In genomic region chr5:39226100-39226451, GRCh38 we compare ENCODE assay signal across 32 cellular contexts. TPM values are rescaled to one million over a fixed set of nuclear protein-coding genes. Genes with fewer than 3 reads are reported as not detected.
A peak's percentile ranks its signal among the peaks of the same experiment; 100 is the strongest.
DNase-seq lines count a peak whose midpoint lies in the region; ATAC-seq and TF ChIP-seq lines count a peak whose summit lies in the region.
"Had no signal": no experiment of that assay in that cellular context is flagged by ENCODE, and none has a peak within 500 bp of the region (broad histone marks: within the 10 kb centered on the region; RNA-seq: fewer than 3 reads in every experiment).

No MANE protein-coding gene starts in this region.

- CTCF ChIA-PET in activated CD8-positive, alpha-beta memory T cell treated with anti-CD3 and anti-CD28 coated beads, Interleukin-2, amount 10 ng/mL, durations not matched to agents 7 days and 5 days (lab: Charles Lee), result interaction anchor here (1.0 to 10.9 kb wide), 3 partner anchors 8 to 60 kb away, joined by 4 to 181 read pairs (median 6); no protein-coding TSS in a partner anchor

- TF ChIP-seq CTCF in neutrophil (IDR thresholded peaks at IDR 0.05), result no peak

- H3K27ac ChIP-seq in neutrophil, result peak overlapping the region; percentile 97
- H3K27ac ChIP-seq: A549, KMS-11, right lobe of liver, thyroid gland had no signal

- no peaks in the 10 kb centered on the region for H3K27me3 ChIP-seq in neutrophil
- H3K27me3 ChIP-seq: right lobe of liver, spleen, thyroid gland had no signal

- H3K36me3 ChIP-seq in neutrophil, result no peaks in the 10 kb centered on the region
- H3K36me3 ChIP-seq: right lobe of liver, spleen, thyroid gland had no signal

- no peaks in the 10 kb centered on the region for H3K9me3 ChIP-seq in neutrophil
- H3K9me3 ChIP-seq: A549, right lobe of liver, spleen, thyroid gland had no signal

- peak overlapping the region; percentile 44 to 61 for H3K4me3 Mint-ChIP-seq in activated T-cell treated with anti-CD3 and anti-CD28 coated beads, Interleukin-2, amount 50 U/mL, for 72 hours
- H3K4me3 Mint-ChIP-seq in activated T-cell treated with anti-CD3 and anti-CD28 coated beads, Interleukin-2, amount 50 U/mL, for 24 hours, result no peak overlapping the region
- H3K4me3 Mint-ChIP-seq in dendritic cell treated with granulocyte-macrophage colony-stimulating factor and Interleukin-4, amounts not matched to agents 40 ng/mL and 50 ng/mL, for 4 days, result no peak overlapping the region
- H3K4me3 Mint-ChIP-seq in activated CD8-positive, alpha-beta memory T cell treated with anti-CD3 and anti-CD28 coated beads, Interleukin-2, amount 10 ng/mL, durations not matched to agents 7 days and 5 days, result no peak overlapping the region
- H3K4me3 Mint-ChIP-seq: brain had no signal

- peaks cover 69 to 71% of the 10 kb centered on the region in 2 experiments for H3K4me1 ChIP-seq in neutrophil (ENCODE audit: control insufficient read depth in 1 of 2, insufficient read depth in 1 of 2, low read depth in 1 of 2, low read length in 1 of 2)
- H3K4me1 ChIP-seq: right lobe of liver, thyroid gland had no signal

- H3K9me3 Mint-ChIP-seq in activated T-cell treated with anti-CD3 and anti-CD28 coated beads, Interleukin-2, amount 50 U/mL, for 72 hours, result no peaks in the 10 kb centered on the region
- no peaks in the 10 kb centered on the region for H3K9me3 Mint-ChIP-seq in activated T-cell treated with anti-CD3 and anti-CD28 coated beads, Interleukin-2, amount 50 U/mL, for 24 hours
- H3K9me3 Mint-ChIP-seq in dendritic cell treated with granulocyte-macrophage colony-stimulating factor and Interleukin-4, amounts not matched to agents 40 ng/mL and 50 ng/mL, for 4 days, result no peaks in the 10 kb centered on the region
- H3K9me3 Mint-ChIP-seq in activated CD8-positive, alpha-beta memory T cell treated with anti-CD3 and anti-CD28 coated beads, Interleukin-2, amount 10 ng/mL, durations not matched to agents 7 days and 5 days (ENCODE audit: low read depth), result no peaks in the 10 kb centered on the region
- H3K9me3 Mint-ChIP-seq: brain had no signal

- H3K27ac Mint-ChIP-seq in activated T-cell treated with anti-CD3 and anti-CD28 coated beads, Interleukin-2, amount 50 U/mL, for 72 hours, result peak overlapping the region; percentile 1
- no peak overlapping the region for H3K27ac Mint-ChIP-seq in activated T-cell treated with anti-CD3 and anti-CD28 coated beads, Interleukin-2, amount 50 U/mL, for 24 hours
- H3K27ac Mint-ChIP-seq in dendritic cell treated with granulocyte-macrophage colony-stimulating factor and Interleukin-4, amounts not matched to agents 40 ng/mL and 50 ng/mL, for 4 days, result peak overlapping the region; percentile 7
- H3K27ac Mint-ChIP-seq in activated CD8-positive, alpha-beta memory T cell treated with anti-CD3 and anti-CD28 coated beads, Interleukin-2, amount 10 ng/mL, durations not matched to agents 7 days and 5 days, result no peak overlapping the region
- H3K27ac Mint-ChIP-seq: brain had no signal

- H3K4me3 ChIP-seq in neutrophil (ENCODE audit: low read depth in 1 of 2, low read length in 1 of 2), result peak overlapping the region in 1 of 2 experiments; percentile 8
- H3K4me3 ChIP-seq: A549, GM12878, right lobe of liver, spleen, thyroid gland had no signal

- H3K27me3 Mint-ChIP-seq in activated T-cell treated with anti-CD3 and anti-CD28 coated beads, Interleukin-2, amount 50 U/mL, for 72 hours (ENCODE audit: low read depth), result no peaks in the 10 kb centered on the region
- H3K27me3 Mint-ChIP-seq in activated T-cell treated with anti-CD3 and anti-CD28 coated beads, Interleukin-2, amount 50 U/mL, for 24 hours, result no peaks in the 10 kb centered on the region
- H3K27me3 Mint-ChIP-seq in dendritic cell treated with granulocyte-macrophage colony-stimulating factor and Interleukin-4, amounts not matched to agents 40 ng/mL and 50 ng/mL, for 4 days, result no peaks in the 10 kb centered on the region
- no peaks in the 10 kb centered on the region for H3K27me3 Mint-ChIP-seq in activated CD8-positive, alpha-beta memory T cell treated with anti-CD3 and anti-CD28 coated beads, Interleukin-2, amount 10 ng/mL, durations not matched to agents 7 days and 5 days
- H3K27me3 Mint-ChIP-seq: brain had no signal

- peaks cover 45% of the 10 kb centered on the region for H3K4me1 Mint-ChIP-seq in activated T-cell treated with anti-CD3 and anti-CD28 coated beads, Interleukin-2, amount 50 U/mL, for 72 hours (ENCODE audit: low read depth)
- peaks cover 43% of the 10 kb centered on the region for H3K4me1 Mint-ChIP-seq in activated T-cell treated with anti-CD3 and anti-CD28 coated beads, Interleukin-2, amount 50 U/mL, for 24 hours (ENCODE audit: low read depth)
- H3K4me1 Mint-ChIP-seq in dendritic cell treated with granulocyte-macrophage colony-stimulating factor and Interleukin-4, amounts not matched to agents 40 ng/mL and 50 ng/mL, for 4 days (ENCODE audit: low read depth), result peaks cover 49% of the 10 kb centered on the region
- H3K4me1 Mint-ChIP-seq in activated CD8-positive, alpha-beta memory T cell treated with anti-CD3 and anti-CD28 coated beads, Interleukin-2, amount 10 ng/mL, durations not matched to agents 7 days and 5 days, result peaks cover under 1% of the 10 kb centered on the region
- H3K4me1 Mint-ChIP-seq: brain had no signal

- no peak for ATAC-seq in activated T-cell treated with anti-CD3 and anti-CD28 coated beads, Interleukin-2, amount 50 U/mL, for 72 hours (replicated peaks in 1 of 2)
- no peak for ATAC-seq in activated CD8-positive, alpha-beta memory T cell treated with anti-CD3 and anti-CD28 coated beads, Interleukin-2, amount 10 ng/mL, durations not matched to agents 7 days and 5 days
- ATAC-seq: A549, GM12878, left cardiac atrium, Panc1, SK-N-SH treated with all-trans-retinoic acid at 6 μM for 48 hours had no signal

- no peaks in the 10 kb centered on the region for H3K36me3 Mint-ChIP-seq in activated T-cell treated with anti-CD3 and anti-CD28 coated beads, Interleukin-2, amount 50 U/mL, for 72 hours (ENCODE audit: insufficient read depth in 2 of 2)
- H3K36me3 Mint-ChIP-seq in activated T-cell treated with anti-CD3 and anti-CD28 coated beads, Interleukin-2, amount 50 U/mL, for 24 hours (ENCODE audit: low read depth), result no peaks in the 10 kb centered on the region
- H3K36me3 Mint-ChIP-seq in dendritic cell treated with granulocyte-macrophage colony-stimulating factor and Interleukin-4, amounts not matched to agents 40 ng/mL and 50 ng/mL, for 4 days (ENCODE audit: low read depth), result peaks cover 6% of the 10 kb centered on the region
- peaks cover 2% of the 10 kb centered on the region for H3K36me3 Mint-ChIP-seq in activated CD8-positive, alpha-beta memory T cell treated with anti-CD3 and anti-CD28 coated beads, Interleukin-2, amount 10 ng/mL, durations not matched to agents 7 days and 5 days
- H3K36me3 Mint-ChIP-seq: brain had no signal

- intact Hi-C loops in dendritic cell treated with granulocyte-macrophage colony-stimulating factor and Interleukin-4, amounts not matched to agents 40 ng/mL and 50 ng/mL, for 4 days (cut with micrococcal nuclease), result no loop called here

- DNase-seq in activated T-cell treated with anti-CD3 and anti-CD28 coated beads, Interleukin-2, amount 50 U/mL, for 72 hours, result no peak
- DNase-seq in activated T-cell treated with anti-CD3 and anti-CD28 coated beads, Interleukin-2, amount 50 U/mL, for 24 hours, result no peak
- DNase-seq in NCI-H82 treated with DMSO at 0.1 percent for 48 hours (lab: John Stamatoyannopoulos, UW; ENCODE audit: unreplicated experiment) (peak; percentile 3), SKM-1 (lab: John Stamatoyannopoulos, UW; ENCODE audit: unreplicated experiment) (no peak), NCI-H1436 (lab: John Stamatoyannopoulos, UW) (no peak)
- no peak for DNase-seq in activated CD8-positive, alpha-beta memory T cell treated with anti-CD3 and anti-CD28 coated beads, Interleukin-2, amount 10 ng/mL, durations not matched to agents 7 days and 5 days
- DNase-seq: activated CD4-positive, alpha-beta T cell treated with anti-CD3 and anti-CD28 coated beads for 1 hour; activated gamma-delta T cell; activated T-cell treated with anti-CD3 and anti-CD28 coated beads, Interleukin-2, amount 50 U/mL, for 1 hour; amniotic stem cell; DMS 273 treated with DMSO at 0.1 percent for 48 hours; H7; hippocampal formation; left cardiac atrium; MM.1S; NCI-H1417; NCI-H2081; NCI-H2227 treated with DMSO at 0.1 percent for 48 hours; NCI-H526; right lobe of liver; Right ventricle myocardium superior; spleen; stimulated activated CD4-positive, alpha-beta T cell treated with anti-CD3 and anti-CD28 coated beads, Interleukin-2, amount 100 ng/mL, for 24 hours; thyroid gland had no signal

RNA-seq across cellular contexts. Expression of gene FYB1, which starts 6.7 kb away (rescaled TPM):
- 100 to 1,000 TPM; 127 to 131 TPM for total RNA-seq in activated T-cell treated with anti-CD3 and anti-CD28 coated beads, Interleukin-2, amount 50 U/mL, for 72 hours
- 100 to 1,000 TPM; 198 to 270 TPM for total RNA-seq in activated CD8-positive, alpha-beta memory T cell treated with anti-CD3 and anti-CD28 coated beads, Interleukin-2, amount 10 ng/mL, durations not matched to agents 7 days and 5 days
- total RNA-seq: H7 had no signal

Comparison
In these comparisons a context has a peak if more than half of its experiments do, and no peak if none do; other contexts are left out.
1. H3K27ac Mint-ChIP-seq: peak in activated T-cell treated with anti-CD3 and anti-CD28 coated beads, Interleukin-2, amount 50 U/mL, for 72 hours (single experiment) and dendritic cell treated with granulocyte-macrophage colony-stimulating factor and Interleukin-4, amounts not matched to agents 40 ng/mL and 50 ng/mL, for 4 days (single experiment); none in activated T-cell treated with anti-CD3 and anti-CD28 coated beads, Interleukin-2, amount 50 U/mL, for 24 hours (single experiment) and activated CD8-positive, alpha-beta memory T cell treated with anti-CD3 and anti-CD28 coated beads, Interleukin-2, amount 10 ng/mL, durations not matched to agents 7 days and 5 days (single experiment).
2. H3K4me3 Mint-ChIP-seq: peak in activated T-cell treated with anti-CD3 and anti-CD28 coated beads, Interleukin-2, amount 50 U/mL, for 72 hours (2 of 2); none in activated T-cell treated with anti-CD3 and anti-CD28 coated beads, Interleukin-2, amount 50 U/mL, for 24 hours (single experiment), dendritic cell treated with granulocyte-macrophage colony-stimulating factor and Interleukin-4, amounts not matched to agents 40 ng/mL and 50 ng/mL, for 4 days (single experiment) and activated CD8-positive, alpha-beta memory T cell treated with anti-CD3 and anti-CD28 coated beads, Interleukin-2, amount 10 ng/mL, durations not matched to agents 7 days and 5 days (single experiment).